ENCODE assay signal across 1 cellular context in genomic region chr7:150823484-150824126, GRCh38.
TF ChIP-seq lines count a peak whose summit lies in the region.

No MANE protein-coding gene starts in this region.

TF ChIP-seq in HEK293, 187 proteins besides CTCF, POLR2A, EP300 and RAD21 (continued from another document):
- TF ChIP-seq HIC1 (tag by site-specific recombination; IDR thresholded peaks at IDR 0.05) (peak; percentile 62), ZNF280C (tag by site-specific recombination; IDR thresholded peaks at IDR 0.05) (no peak), ZBTB49 (tag by site-specific recombination; IDR thresholded peaks at IDR 0.05; ENCODE audit: low read depth) (no peak), PRDM1 (tag by site-specific recombination; IDR thresholded peaks at IDR 0.05) (no peak), ZBTB44 (tag by site-specific recombination; IDR thresholded peaks at IDR 0.05) (peak; percentile 25; the same call in 1 of the 2 replicates), KLF1 (tag by site-specific recombination; IDR thresholded peaks at IDR 0.05) (0 out of 2 replicates have a peak, but pooled peaks have one; percentile 9), ZNF391 (tag by site-specific recombination; IDR thresholded peaks at IDR 0.05; ENCODE audit: borderline replicate concordance, low read depth) (no peak), ZNF600 (tag by site-specific recombination; IDR thresholded peaks at IDR 0.05) (0 out of 2 replicates have a peak, but pooled peaks have one; percentile 11), KLF10 (tag by site-specific recombination; IDR thresholded peaks at IDR 0.05) (no peak), GLI2 (tag by site-specific recombination; IDR thresholded peaks at IDR 0.05; ENCODE audit: borderline replicate concordance, low read depth) (no peak), ZNF610 (tag by site-specific recombination; IDR thresholded peaks at IDR 0.05; ENCODE audit: borderline replicate concordance) (no peak), ZNF549 (tag by site-specific recombination; IDR thresholded peaks at IDR 0.05) (no peak)
TF ChIP-seq in HEK293: peak in this region for 13.
